23 cellular contexts compared by ENCODE assay signal in the genomic region with DNA sequence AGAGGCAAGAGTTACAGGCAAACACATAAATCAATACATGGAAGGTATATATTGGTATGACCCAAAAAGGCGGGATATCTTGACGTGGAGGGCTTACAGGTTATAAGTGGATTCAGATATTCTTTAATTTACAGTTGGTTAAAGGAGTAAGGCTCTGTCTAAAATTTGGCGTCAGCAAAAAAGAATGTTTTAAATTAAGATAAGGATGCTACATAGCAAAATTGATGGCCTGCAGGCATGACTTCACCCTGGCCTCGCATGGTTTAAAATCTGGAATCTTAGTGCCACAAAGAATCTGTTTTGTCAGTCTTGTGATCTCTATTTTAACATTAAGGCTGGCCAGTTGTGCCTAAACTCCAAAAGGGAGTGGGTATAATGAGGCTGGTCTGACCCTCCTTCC. TPM values are rescaled to one million over a fixed set of nuclear protein-coding genes. Genes with fewer than 3 reads are reported as not detected.
DNase-seq lines count a peak whose midpoint lies in the region; ATAC-seq and TF ChIP-seq lines count a peak whose summit lies in the region.
"Had no signal": no experiment of that assay in that cellular context is flagged by ENCODE, and none has a peak within 500 bp of the region (broad histone marks: within the 10 kb centered on the region; RNA-seq: fewer than 3 reads in every experiment).

No MANE protein-coding gene starts in this region.

- peaks cover 14% of the 10 kb centered on the region for H3K27me3 ChIP-seq in adipocyte (replicated peaks; ENCODE audit: control insufficient read depth, insufficient read depth, low read length)
- H3K27me3 ChIP-seq: SJSA1 had no signal

- no peak for ATAC-seq in activated naive CD4-positive, alpha-beta T cell treated with anti-CD3 and anti-CD28 coated beads, Interleukin-2, amount 50 U/mL, for 72 hours
- no peak for ATAC-seq in GM18498 (IDR thresholded peaks at IDR 0.05; ENCODE audit: unreplicated experiment)
- ATAC-seq: Right ventricle myocardium inferior had no signal

- no peaks in the 10 kb centered on the region for H3K9me3 Mint-ChIP-seq in activated naive CD4-positive, alpha-beta T cell treated with anti-CD3 and anti-CD28 coated beads for 36 hours
- no peaks in the 10 kb centered on the region for H3K9me3 Mint-ChIP-seq in activated naive CD4-positive, alpha-beta T cell treated with anti-CD3 and anti-CD28 coated beads, Interleukin-2, amount 50 U/mL, for 72 hours
- no peaks in the 10 kb centered on the region for H3K9me3 Mint-ChIP-seq in mesothelial cell of epicardium
- H3K9me3 Mint-ChIP-seq: IgD-negative memory B cell had no signal

- no peaks in the 10 kb centered on the region for H3K36me3 Mint-ChIP-seq in activated naive CD4-positive, alpha-beta T cell treated with anti-CD3 and anti-CD28 coated beads for 36 hours (ENCODE audit: low read depth)
- peaks cover 0 to 10% of the 10 kb centered on the region in 2 donors for H3K36me3 Mint-ChIP-seq in activated naive CD4-positive, alpha-beta T cell treated with anti-CD3 and anti-CD28 coated beads, Interleukin-2, amount 50 U/mL, for 72 hours
- H3K36me3 Mint-ChIP-seq in mesothelial cell of epicardium = no peaks in the 10 kb centered on the region
- H3K36me3 Mint-ChIP-seq: IgD-negative memory B cell had no signal

- H3K9ac ChIP-seq in adipocyte (ENCODE audit: low read length) = no peak overlapping the region

- CTCF ChIA-PET in activated naive CD4-positive, alpha-beta T cell treated with anti-CD3 and anti-CD28 coated beads for 36 hours (lab: Charles Lee) = no interaction called here

- peaks cover 57% of the 10 kb centered on the region for H3K4me1 Mint-ChIP-seq in activated naive CD4-positive, alpha-beta T cell treated with anti-CD3 and anti-CD28 coated beads for 36 hours (ENCODE audit: low read depth)
- H3K4me1 Mint-ChIP-seq in mesothelial cell of epicardium = peaks cover 13% of the 10 kb centered on the region

- H3K36me3 ChIP-seq in adipocyte (ENCODE audit: control insufficient read depth, insufficient read depth, low read length, severe bottlenecking) = no peaks in the 10 kb centered on the region
- H3K36me3 ChIP-seq: HAP-1, SJSA1 had no signal

- no peaks in the 10 kb centered on the region for H3K9me3 ChIP-seq in adipocyte (ENCODE audit: control insufficient read depth, low read length)
- H3K9me3 ChIP-seq: HAP-1, SJSA1 had no signal

- no peak for DNase-seq in activated naive CD4-positive, alpha-beta T cell treated with anti-CD3 and anti-CD28 coated beads for 36 hours
- no peak for DNase-seq in activated naive CD4-positive, alpha-beta T cell treated with anti-CD3 and anti-CD28 coated beads, Interleukin-2, amount 50 U/mL, for 72 hours (ENCODE audit: low spot score in 2 of 2)
- DNase-seq in adipocyte (ENCODE audit: low read depth) (peak; percentile 76), mesothelial cell of epicardium (ENCODE audit: low spot score in 2 of 2, unreplicated experiment in 2 of 2) (no peak), NCI-H82 (lab: John Stamatoyannopoulos, UW) (no peak), SHP77 treated with DMSO at 0.1 percent for 48 hours (lab: John Stamatoyannopoulos, UW) (no peak)
- DNase-seq: 8988T; Calu3; DMS79 treated with DMSO at 0.1 percent for 48 hours; GOT3; Karpas-422; NCI-H1092 treated with DMSO at 0.1 percent for 48 hours; NCI-H1436; NCI-H187 treated with DMSO at 0.1 percent for 48 hours; NCI-H524; NCI-H748 treated with DMSO at 0.1 percent for 48 hours; NK-92 treated with Interleukin-12 subunit alpha and Interleukin-12 subunit beta, amount 100 ng/mL, for 24 hours; PC-9 had no signal

- intact Hi-C loops in activated naive CD4-positive, alpha-beta T cell treated with anti-CD3 and anti-CD28 coated beads for 36 hours (cut with micrococcal nuclease) = no loop called here

- TF ChIP-seq CTCF in mesothelial cell of epicardium (IDR thresholded peaks at IDR 0.05; ENCODE audit: unreplicated experiment) = no peak

- H3K4me3 Mint-ChIP-seq in activated naive CD4-positive, alpha-beta T cell treated with anti-CD3 and anti-CD28 coated beads for 36 hours = no peak overlapping the region
- H3K4me3 Mint-ChIP-seq in mesothelial cell of epicardium = no peak overlapping the region
- H3K4me3 Mint-ChIP-seq: IgD-negative memory B cell had no signal

- no peaks in the 10 kb centered on the region for H3K4me1 ChIP-seq in adipocyte (ENCODE audit: control insufficient read depth, insufficient read depth, low read length)
- H3K4me1 ChIP-seq: HAP-1, SJSA1 had no signal

- H3K27ac Mint-ChIP-seq in activated naive CD4-positive, alpha-beta T cell treated with anti-CD3 and anti-CD28 coated beads for 36 hours = peak overlapping the region; percentile 9
- no peak overlapping the region for H3K27ac Mint-ChIP-seq in activated naive CD4-positive, alpha-beta T cell treated with anti-CD3 and anti-CD28 coated beads, Interleukin-2, amount 50 U/mL, for 72 hours
- H3K27ac Mint-ChIP-seq in mesothelial cell of epicardium = peak overlapping the region; percentile 56

- no peaks in the 10 kb centered on the region for H3K27me3 Mint-ChIP-seq in activated naive CD4-positive, alpha-beta T cell treated with anti-CD3 and anti-CD28 coated beads for 36 hours (ENCODE audit: low read depth)
- peaks cover 2% of the 10 kb centered on the region for H3K27me3 Mint-ChIP-seq in mesothelial cell of epicardium (ENCODE audit: low read depth)
- H3K27me3 Mint-ChIP-seq: IgD-negative memory B cell had no signal

- no peak overlapping the region for H3K4me3 ChIP-seq in adipocyte (ENCODE audit: low read length)
- H3K4me3 ChIP-seq: HAP-1, PC-9, SJSA1 had no signal

RNA-seq across cellular contexts. Expression of gene REL, which starts 58.4 kb away (rescaled TPM):
- total RNA-seq in activated naive CD4-positive, alpha-beta T cell treated with anti-CD3 and anti-CD28 coated beads for 36 hours = 10 to 100 TPM; 40.3 to 40.5 TPM
- total RNA-seq in activated naive CD4-positive, alpha-beta T cell treated with anti-CD3 and anti-CD28 coated beads, Interleukin-2, amount 50 U/mL, for 72 hours = 10 to 100 TPM; 23.3 to 93.0 TPM
- 27.8 to 29.8 TPM (median 29.4 TPM) in 3 replicates for total RNA-seq in mesothelial cell of epicardium

Comparison
In these comparisons a context has a peak if more than half of its experiments do, and no peak if none do; other contexts are left out.
1. H3K27ac Mint-ChIP-seq: peak in activated naive CD4-positive, alpha-beta T cell treated with anti-CD3 and anti-CD28 coated beads for 36 hours (single experiment) and mesothelial cell of epicardium (single experiment); none in activated naive CD4-positive, alpha-beta T cell treated with anti-CD3 and anti-CD28 coated beads, Interleukin-2, amount 50 U/mL, for 72 hours (0 of 2).